ENCODE assay signal across 1 cellular context in genomic region chr7:152108359-152108758, GRCh38.
TF ChIP-seq lines count a peak whose summit lies in the region.

No MANE protein-coding gene starts in this region.

TF ChIP-seq in GM23338, 12 proteins besides CTCF, POLR2A, EP300 and RAD21:
- TF ChIP-seq REST (IDR thresholded peaks at IDR 0.05; ENCODE audit: unreplicated experiment) (no peak), ZNF331 (CRISPR knock-in tag; IDR thresholded peaks at IDR 0.05; ENCODE audit: low read depth) (no peak), POLR2AphosphoS5 (IDR thresholded peaks at IDR 0.05; ENCODE audit: low read depth) (no peak), CREB1 (CRISPR knock-in tag; IDR thresholded peaks at IDR 0.05; ENCODE audit: low read depth) (no peak), ETS1 (IDR thresholded peaks at IDR 0.05) (no peak), STAT1 (IDR thresholded peaks at IDR 0.05; ENCODE audit: unreplicated experiment) (no peak), ZNF462 (CRISPR knock-in tag; IDR thresholded peaks at IDR 0.05) (no peak), EZH2phosphoT487 (IDR thresholded peaks at IDR 0.05; ENCODE audit: unreplicated experiment) (no peak), NANOG (IDR thresholded peaks at IDR 0.05; ENCODE audit: borderline replicate concordance) (no peak), ZNF114 (CRISPR knock-in tag; IDR thresholded peaks at IDR 0.05) (no peak), JUNB (IDR thresholded peaks at IDR 0.05; ENCODE audit: unreplicated experiment) (no peak), EZH2 (IDR thresholded peaks at IDR 0.05; ENCODE audit: low read depth, unreplicated experiment) (no peak)
